In genomic region chr17:48483471-48484131, GRCh38 we compare ENCODE assay signal across 1 cellular context.
TF ChIP-seq lines count a peak whose summit lies in the region.

No MANE protein-coding gene starts in this region.

TF ChIP-seq in GM23338, 12 proteins besides CTCF, POLR2A, EP300 and RAD21 (continued from another document):
- TF ChIP-seq ZNF462 (CRISPR knock-in tag; IDR thresholded peaks at IDR 0.05) = no peak
